In the genomic region with DNA sequence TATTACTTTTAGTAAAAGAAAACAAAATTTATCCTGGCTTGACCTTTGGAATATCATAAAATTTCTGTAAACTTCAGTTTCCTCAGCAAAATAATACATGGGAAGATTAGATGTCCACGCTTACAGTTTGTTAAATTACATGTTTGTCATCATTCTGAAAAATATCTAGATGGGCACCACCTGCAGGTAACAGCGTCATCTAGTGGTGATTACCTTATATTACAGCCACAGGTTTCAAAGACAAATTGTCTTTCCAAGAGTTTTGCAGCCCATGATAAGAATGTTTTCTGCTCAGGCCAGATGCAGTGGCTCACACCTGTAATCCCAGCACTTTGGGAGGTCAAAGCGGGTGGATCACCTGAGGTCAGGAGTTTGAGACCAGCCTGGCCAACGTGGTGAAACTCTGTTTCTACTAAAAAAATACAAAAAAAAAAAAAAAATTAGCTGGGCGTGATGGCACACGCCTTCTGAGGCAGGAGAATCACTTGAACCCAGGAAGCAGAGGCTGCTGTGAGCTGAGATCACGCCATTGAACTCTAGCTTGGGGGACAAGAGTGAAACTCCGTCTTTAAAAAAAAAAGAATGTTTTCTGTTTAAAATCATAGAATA, we compare ENCODE assay signal across 11 cellular contexts.
DNase-seq lines count a peak whose midpoint lies in the region; TF ChIP-seq lines count a peak whose summit lies in the region.
"Had no signal": no experiment of that assay in that cellular context is flagged by ENCODE, and none has a peak within 500 bp of the region (broad histone marks: within the 10 kb centered on the region; RNA-seq: fewer than 3 reads in every experiment).

No MANE protein-coding gene starts in this region.

- peak; percentile 68 for TF ChIP-seq CTCF in AG04450 (IDR thresholded peaks at IDR 0.05; ENCODE audit: low read depth, low read length)
- peak; percentile 62 for TF ChIP-seq CTCF in GM13977 (IDR thresholded peaks at IDR 0.05; ENCODE audit: extremely low read depth, insufficient read depth, missing control alignments)

- H3K36me3 ChIP-seq in iPS DF 6.9 (ENCODE audit: control insufficient read depth, insufficient read depth, low read length), result no peaks in the 10 kb centered on the region

- no peaks in the 10 kb centered on the region for H3K4me1 ChIP-seq in iPS DF 6.9 (ENCODE audit: control insufficient read depth, insufficient read depth, low read length)

- WGBS in iPS DF 6.9 (ENCODE audit: insufficient coverage, insufficient read length), result no CpG with 5 or more reads among the region's 8 CpGs

- in situ Hi-C loops in GM13977 (cut with MboI; ENCODE audit: low pct_unique_long_range_greater_than_20kb, low sequenced_read_pairs, unreplicated experiment), result loop anchor here (25.0 kb wide), 1 partner anchor 818 kb away; no protein-coding TSS in a partner anchor

- CTCF ChIA-PET in AG04450 (lab: Charles Lee), result interaction anchor here (0.6 to 2.4 kb wide), 22 partner anchors 9 to 790 kb away, joined by 3 to 19 read pairs (median 4); no protein-coding TSS in a partner anchor

- POLR2A ChIA-PET in AG04450 (lab: Yijun Ruan, JAX), result no interaction called here

- H3K4me3 ChIP-seq in AG04450 (ENCODE audit: low read depth, low read length), result no peak overlapping the region
- H3K4me3 ChIP-seq in iPS DF 6.9 (ENCODE audit: low read length), result no peak overlapping the region

- H3K27ac ChIP-seq in AG04450 (ENCODE audit: low read depth, low read length), result no peak overlapping the region
- no peak overlapping the region for H3K27ac ChIP-seq in iPS DF 6.9 (ENCODE audit: low read length)

- H3K27me3 ChIP-seq in AG04450 (ENCODE audit: control insufficient read depth, insufficient read depth, low read length), result no peaks in the 10 kb centered on the region
- H3K27me3 ChIP-seq in iPS DF 6.9 (ENCODE audit: control insufficient read depth, insufficient read depth, low read length), result no peaks in the 10 kb centered on the region

- no peak for DNase-seq in AG04450 (ENCODE audit: low read depth, low spot score)
- DNase-seq in GM13977 (ENCODE audit: low spot score), result no peak
- peak; percentile 7 to 42 for DNase-seq in SW 1271 (lab: John Stamatoyannopoulos, UW)
- DNase-seq in iPS DF 6.9 (ENCODE audit: low read depth, low spot score), result peak; percentile 20
- DNase-seq in GM19240 (ENCODE audit: insufficient read length, low spot score), result no peak
- no peak for DNase-seq in activated CD4-positive, CD25-positive, alpha-beta regulatory T cell (lab: John Stamatoyannopoulos, UW)
- no peak for DNase-seq in epidermal melanocyte (ENCODE audit: insufficient read length, low spot score)
- DNase-seq in AG08395 (ENCODE audit: low spot score), result no peak
- DNase-seq: EL; NCI-H187; stimulated activated CD4-positive, alpha-beta T cell treated with anti-CD3 and anti-CD28 coated beads, Interleukin-1b, Interleukin-23, amount 100 ng/mL, for 48 hours had no signal

- H3K9me3 ChIP-seq in AG04450 (ENCODE audit: control insufficient read depth, insufficient read depth, low read length) (no peaks in the 10 kb centered on the region), iPS DF 6.9 (ENCODE audit: control insufficient read depth, insufficient read depth, low read length) (no peaks in the 10 kb centered on the region)

Comparison
In these comparisons a context has a peak if more than half of its experiments do, and no peak if none do; other contexts are left out.
1. DNase-seq: peak in SW 1271 (2 of 2) and iPS DF 6.9 (single experiment); none in AG04450 (single experiment), GM13977 (single experiment), GM19240 (single experiment), activated CD4-positive, CD25-positive, alpha-beta regulatory T cell (0 of 4), epidermal melanocyte (single experiment) and AG08395 (single experiment).